ENCODE assay signal across 8 cellular contexts in genomic region chr4:65670331-65671031, GRCh38. TPM values are rescaled to one million over a fixed set of nuclear protein-coding genes. Genes with fewer than 3 reads are reported as not detected.
DNase-seq lines count a peak whose midpoint lies in the region; ATAC-seq and TF ChIP-seq lines count a peak whose summit lies in the region.

Gene EPHA5, minus strand, starts transcription at chr4:65670489. Its CDS starts 747 bp downstream, at chr4:65669742.

- DNase-seq in CMK (ENCODE audit: low read depth), result peak; percentile 40
- DNase-seq in OCI-M1 (lab: John Stamatoyannopoulos, UW), result peak; percentile 74
- DNase-seq in colonic mucosa, result peak; percentile 19
- DNase-seq in kidney glomerular epithelial cell (lab: John Stamatoyannopoulos, UW), result peak; percentile 37
- no peak for DNase-seq in activated CD8-positive, alpha-beta memory T cell treated with anti-CD3 and anti-CD28 coated beads, Interleukin-2, amount 50 U/mL, for 4 hours

- H3K27ac ChIP-seq in colonic mucosa (no peak within 1 kb of the TSS), stomach smooth muscle (ENCODE audit: low read length) (no peak within 1 kb of the TSS)

- peak; percentile 44 for ATAC-seq in HG02938 (IDR thresholded peaks at IDR 0.05; ENCODE audit: unreplicated experiment)
- no peak for ATAC-seq in GM19328 (IDR thresholded peaks at IDR 0.05; ENCODE audit: unreplicated experiment)

- TF ChIP-seq CTCF in colonic mucosa (IDR thresholded peaks at IDR 0.05), result no peak

- H3K4me3 ChIP-seq in colonic mucosa, result peak within 1 kb of the TSS; percentile 14
- H3K4me3 ChIP-seq in stomach smooth muscle (ENCODE audit: low read length in 2 of 2), result peak within 1 kb of the TSS; percentile 71 to 85

- intact Hi-C loops in colonic mucosa (cut with DNase I), result no loop called here

- H3K36me3 ChIP-seq in colonic mucosa (no peaks in the 10 kb centered on the region), stomach smooth muscle (ENCODE audit: control insufficient read depth in 2 of 2, insufficient read depth in 2 of 2, low read length in 2 of 2) (no peaks in the 10 kb centered on the region)

- H3K4me1 ChIP-seq in colonic mucosa (no peaks in the 10 kb centered on the region), stomach smooth muscle (ENCODE audit: control insufficient read depth, insufficient read depth, low read length) (peaks cover 19% of the 10 kb centered on the region)

- H3K9me3 ChIP-seq in colonic mucosa (no peaks in the 10 kb centered on the region), stomach smooth muscle (ENCODE audit: control insufficient read depth in 2 of 2, low read length in 2 of 2) (no peaks in the 10 kb centered on the region)

- H3K27me3 ChIP-seq in colonic mucosa, result peaks cover 30% of the 10 kb centered on the region
- peaks cover 25 to 26% of the 10 kb centered on the region in 2 donors for H3K27me3 ChIP-seq in stomach smooth muscle (ENCODE audit: control insufficient read depth in 1 of 2, insufficient read depth in 2 of 2, low read length in 2 of 2)

- H3K9ac ChIP-seq in colonic mucosa (ENCODE audit: low read depth in 2 of 2, low read length in 2 of 2), result no peak within 1 kb of the TSS
- peak within 1 kb of the TSS in 1 of 2 donors; percentile 56 for H3K9ac ChIP-seq in stomach smooth muscle (ENCODE audit: low read length in 2 of 2)

RNA-seq across cellular contexts. Expression of gene EPHA5, which starts in this region (rescaled TPM):
- total RNA-seq in colonic mucosa, result under 1 TPM; 0.07 to 0.13 TPM

Comparison
In these comparisons a context has a peak if more than half of its experiments do, and no peak if none do; other contexts are left out.
1. Peak in DNase-seq and H3K4me3 ChIP-seq in colonic mucosa; RNA of the gene not detected or under 1 TPM.